Comparison of ENCODE assay signal across 8 cellular contexts in the genomic region with DNA sequence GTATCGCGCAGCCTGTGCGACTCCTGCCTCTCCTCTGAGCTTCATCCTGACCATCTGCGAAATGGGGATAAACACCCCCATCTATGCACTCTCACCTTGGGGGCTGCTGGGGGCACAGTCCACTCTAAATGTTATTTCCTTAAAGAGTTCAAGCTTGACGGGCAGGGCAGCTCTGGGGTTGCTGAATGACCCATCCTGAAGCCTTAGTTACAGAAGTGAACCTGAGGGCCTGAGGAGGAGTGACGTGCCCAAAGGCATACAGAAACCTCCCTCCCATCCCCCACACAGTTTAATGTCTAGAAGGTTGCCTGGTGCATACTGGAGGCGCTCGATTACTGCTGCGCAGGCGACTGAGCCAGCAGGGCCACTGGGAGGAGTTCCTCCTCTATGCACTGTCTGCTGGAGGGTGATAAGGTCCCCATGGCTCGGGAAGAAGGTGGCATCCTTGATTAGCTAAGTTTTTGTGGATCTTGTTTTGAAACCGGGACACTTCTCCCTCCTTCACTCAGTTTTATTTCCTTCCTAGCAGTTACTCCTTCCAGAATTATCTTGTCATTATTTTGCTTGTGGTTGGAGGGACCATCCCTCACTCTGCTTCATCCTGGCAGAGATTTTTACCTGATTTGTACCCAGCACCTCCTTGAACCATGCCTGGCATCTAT. TPM values are rescaled to one million over a fixed set of nuclear protein-coding genes. Genes with fewer than 3 reads are reported as not detected.
DNase-seq lines count a peak whose midpoint lies in the region; ATAC-seq lines count a peak whose summit lies in the region.

No MANE protein-coding gene starts in this region.

- H3K27me3 ChIP-seq in duodenal mucosa (ENCODE audit: control insufficient read depth in 1 of 2, insufficient read depth in 2 of 2, low read length in 2 of 2) (no peaks in the 10 kb centered on the region), mesenchymal stem cell (ENCODE audit: control insufficient read depth in 1 of 2, insufficient read depth in 1 of 2, low read length in 2 of 2) (no peaks in the 10 kb centered on the region)

- H4K8ac ChIP-seq in mesenchymal stem cell (ENCODE audit: low read length), result peak overlapping the region; percentile 100

- H3K9me3 ChIP-seq in duodenal mucosa (ENCODE audit: control insufficient read depth in 1 of 2, low read length in 2 of 2) (no peaks in the 10 kb centered on the region), mesenchymal stem cell (ENCODE audit: control insufficient read depth, low read length) (no peaks in the 10 kb centered on the region)

- H3K14ac ChIP-seq in mesenchymal stem cell (ENCODE audit: low read length in 2 of 2), result no peak overlapping the region

- H2BK5ac ChIP-seq in mesenchymal stem cell (ENCODE audit: low read depth, low read length, poor library complexity, severe bottlenecking), result no peak overlapping the region

- WGBS in mesenchymal stem cell, result 11% methylated on average over 11 of the region's 12 CpGs

- no peak overlapping the region for H3K23ac ChIP-seq in mesenchymal stem cell (ENCODE audit: low read length in 2 of 2)

- peak overlapping the region in 1 of 2 experiments; percentile 33 for H3K4ac ChIP-seq in mesenchymal stem cell (ENCODE audit: low read depth in 1 of 2, low read length in 2 of 2)

- DNase-seq in NCI-H345 treated with DMSO at 0.1 percent for 48 hours (lab: John Stamatoyannopoulos, UW; ENCODE audit: unreplicated experiment) (peak; percentile 6), NCI-H345 (lab: John Stamatoyannopoulos, UW) (no peak), NCI-H446 (lab: John Stamatoyannopoulos, UW) (peak; percentile 34 to 66), mesenchymal stem cell (peak; percentile 84)
- peak; percentile 53 to 78 for DNase-seq in activated CD4-positive, alpha-beta T cell treated with anti-CD3 and anti-CD28 coated beads for 24 hours (ENCODE audit: low read depth in 2 of 2)
- peak; percentile 24 to 34 for DNase-seq in stimulated activated CD8-positive, alpha-beta memory T cell treated with anti-CD3 and anti-CD28 coated beads, Interleukin-15, amount 100 ng/mL, for 4 hours (ENCODE audit: low read depth in 2 of 2)

- peak overlapping the region; percentile 88 for H3K4me2 ChIP-seq in mesenchymal stem cell (ENCODE audit: low read length, poor library complexity, severe bottlenecking)

- peak overlapping the region; percentile 23 for H2BK15ac ChIP-seq in mesenchymal stem cell (ENCODE audit: low read depth, poor library complexity, severe bottlenecking)

- peaks cover 7 to 17% of the 10 kb centered on the region in 2 donors for H3K4me1 ChIP-seq in duodenal mucosa (ENCODE audit: control insufficient read depth in 1 of 2, insufficient read depth in 2 of 2, low read length in 2 of 2)
- H3K4me1 ChIP-seq in mesenchymal stem cell (ENCODE audit: control insufficient read depth, insufficient read depth, low read depth, low read length), result peaks cover 11% of the 10 kb centered on the region

- no peak overlapping the region for H3K27ac ChIP-seq in duodenal mucosa (ENCODE audit: low read depth, low read length)
- no peak overlapping the region for H3K27ac ChIP-seq in mesenchymal stem cell (ENCODE audit: low read length, poor library complexity, severe bottlenecking)

- peak overlapping the region; percentile 43 for H2AFZ ChIP-seq in mesenchymal stem cell (ENCODE audit: low read depth, low read length)

- peak overlapping the region in 1 of 2 experiments; percentile 97 for H2BK12ac ChIP-seq in mesenchymal stem cell (ENCODE audit: low read length in 2 of 2)

- peak overlapping the region; percentile 73 for H2BK120ac ChIP-seq in mesenchymal stem cell (ENCODE audit: low read depth, low read length)

- H3K9ac ChIP-seq in duodenal mucosa (ENCODE audit: low read depth in 1 of 2, low read length in 2 of 2) (peak overlapping the region; percentile 60 to 80), mesenchymal stem cell (ENCODE audit: low read length) (peak overlapping the region; percentile 82)

- peak overlapping the region; percentile 64 to 75 for H3K18ac ChIP-seq in mesenchymal stem cell (ENCODE audit: low read depth in 1 of 2, low read length in 2 of 2)

- peaks cover 7 to 14% of the 10 kb centered on the region in 2 donors for H3K36me3 ChIP-seq in duodenal mucosa (ENCODE audit: control insufficient read depth in 1 of 2, insufficient read depth in 2 of 2, low read length in 2 of 2)
- peaks cover 22 to 24% of the 10 kb centered on the region in 2 experiments for H3K36me3 ChIP-seq in mesenchymal stem cell (ENCODE audit: control insufficient read depth in 1 of 2, insufficient read depth in 2 of 2, low read depth in 1 of 2, low read length in 2 of 2)

- H3K79me1 ChIP-seq in mesenchymal stem cell (replicated peaks; ENCODE audit: low read length, poor library complexity, severe bottlenecking), result peaks cover 21% of the 10 kb centered on the region

- H3K4me3 ChIP-seq in duodenal mucosa (ENCODE audit: low read depth in 1 of 2, low read length in 2 of 2) (peak overlapping the region; percentile 60 to 76), mesenchymal stem cell (ENCODE audit: insufficient read depth in 1 of 2, low read depth in 1 of 2, low read length in 2 of 2) (peak overlapping the region; percentile 52 to 79)

- no peak overlapping the region for H2AK5ac ChIP-seq in mesenchymal stem cell (ENCODE audit: low read length, severe bottlenecking)

- peak; percentile 56 for ATAC-seq in HG02885 (IDR thresholded peaks at IDR 0.05; ENCODE audit: poor library complexity, unreplicated experiment)

- H4K91ac ChIP-seq in mesenchymal stem cell (ENCODE audit: low read length), result peak overlapping the region; percentile 92

RNA-seq across cellular contexts. Expression of a gene that starts 0.6 kb away (rescaled TPM):
- polyA plus RNA-seq in mesenchymal stem cell (2013, experiment 1 of 2), result 175 TPM
- 169 TPM for polyA plus RNA-seq in mesenchymal stem cell (2013, experiment 2 of 2)

RNA-seq across cellular contexts. Expression of a gene that starts 13.7 kb away (rescaled TPM):
- polyA plus RNA-seq in mesenchymal stem cell (2013, experiment 1 of 2), result 138 TPM
- 134 TPM for polyA plus RNA-seq in mesenchymal stem cell (2013, experiment 2 of 2)

RNA-seq across cellular contexts. Expression of a gene that starts 22.1 kb away (rescaled TPM):
- 9.8 TPM for polyA plus RNA-seq in mesenchymal stem cell (2013, experiment 1 of 2)
- 9.8 TPM for polyA plus RNA-seq in mesenchymal stem cell (2013, experiment 2 of 2)

RNA-seq across cellular contexts. Expression of a gene that starts 27.7 kb away (rescaled TPM):
- polyA plus RNA-seq in mesenchymal stem cell (2013, experiment 1 of 2), result 1,500 TPM
- polyA plus RNA-seq in mesenchymal stem cell (2013, experiment 2 of 2), result 1,505 TPM

RNA-seq across cellular contexts. Expression of a gene that starts 44.7 kb away (rescaled TPM):
- polyA plus RNA-seq in mesenchymal stem cell (2013, experiment 1 of 2), result 64.9 TPM
- polyA plus RNA-seq in mesenchymal stem cell (2013, experiment 2 of 2), result 73.1 TPM
